ENCODE assay signal across 8 cellular contexts in genomic region chr1:117758444-117759316, GRCh38.
DNase-seq lines count a peak whose midpoint lies in the region; ATAC-seq and TF ChIP-seq lines count a peak whose summit lies in the region.

No MANE protein-coding gene starts in this region.

- DNase-seq in GDM1 (lab: John Stamatoyannopoulos, UW): peak; percentile 56
- peak; percentile 76 for DNase-seq in HFFc6
- peak; percentile 51 for DNase-seq in NCI-H1417 treated with DMSO at 0.1 percent for 48 hours (lab: John Stamatoyannopoulos, UW)
- DNase-seq in T-helper 1 cell: peak; percentile 34 to 71 (median 53)
- peak in 46 of 56 donors; percentile 3 to 80 (median 42) for DNase-seq in amygdala (lab: John Stamatoyannopoulos, UW)
- DNase-seq in hepatic stellate cell (ENCODE audit: low spot score): peak; percentile 78
- DNase-seq in retinal pigment epithelial cell (ENCODE audit: low read depth): peak; percentile 56

- no peaks in the 10 kb centered on the region for H3K9me3 Mint-ChIP-seq in HFFc6

- no peaks in the 10 kb centered on the region for H3K36me3 Mint-ChIP-seq in HFFc6 (ENCODE audit: low read depth)

- no peak for ATAC-seq in GM21360 (IDR thresholded peaks at IDR 0.05; ENCODE audit: unreplicated experiment)

- H3K4me3 Mint-ChIP-seq in HFFc6: peak overlapping the region; percentile 89

- H3K27me3 Mint-ChIP-seq in HFFc6 (ENCODE audit: insufficient read depth): no peaks in the 10 kb centered on the region; the same call in 1 of the 2 replicates

- H3K4me1 Mint-ChIP-seq in HFFc6 (ENCODE audit: low read depth): peaks cover 39% of the 10 kb centered on the region

- peak overlapping the region; percentile 48 for H3K4me3 ChIP-seq in retinal pigment epithelial cell (ENCODE audit: low read length)

- TF ChIP-seq CTCF in HFFc6 (IDR thresholded peaks at IDR 0.05): peak; percentile 96
- TF ChIP-seq CTCF in retinal pigment epithelial cell (conservative IDR thresholded peaks at IDR 0.05; ENCODE audit: low read depth, low read length): peak; percentile 91

- H3K27ac Mint-ChIP-seq in HFFc6: peak overlapping the region; percentile 61
